11 cellular contexts compared by ENCODE assay signal in genomic region chr7:20113423-20114027, GRCh38.
DNase-seq lines count a peak whose midpoint lies in the region; ATAC-seq lines count a peak whose summit lies in the region.
"Had no signal": no experiment of that assay in that cellular context is flagged by ENCODE, and none has a peak within 500 bp of the region (broad histone marks: within the 10 kb centered on the region; RNA-seq: fewer than 3 reads in every experiment).

No MANE protein-coding gene starts in this region.

- no peaks in the 10 kb centered on the region for H3K79me2 ChIP-seq in ACC112 (ENCODE audit: control insufficient read depth, insufficient read depth, low read length, unreplicated experiment)

- ATAC-seq in GM19351 (IDR thresholded peaks at IDR 0.05; ENCODE audit: unreplicated experiment), result peak; percentile 87
- ATAC-seq in HG02981 (IDR thresholded peaks at IDR 0.05; ENCODE audit: unreplicated experiment), result peak; percentile 82
- ATAC-seq: Right ventricle myocardium inferior had no signal

- no peaks in the 10 kb centered on the region for H3K36me3 ChIP-seq in ACC112 (ENCODE audit: insufficient read depth, low read length)

- no peaks in the 10 kb centered on the region for H3K4me1 ChIP-seq in ACC112 (ENCODE audit: control insufficient read depth, insufficient read depth, low read length, unreplicated experiment)

- H3K4me3 ChIP-seq in ACC112 (ENCODE audit: low read depth, low read length), result no peak overlapping the region

- no peak overlapping the region for H3K27ac ChIP-seq in ACC112 (ENCODE audit: low read depth, low read length)

- H2AFZ ChIP-seq in ACC112 (ENCODE audit: low read length, unreplicated experiment), result peak overlapping the region; percentile 3

- H3K27me3 ChIP-seq in ACC112 (ENCODE audit: insufficient read depth, low read length), result no peaks in the 10 kb centered on the region

- DNase-seq in NOMO-1 treated with dmso at 0.1 percent for 144 hours (lab: John Stamatoyannopoulos, UW; ENCODE audit: unreplicated experiment) (peak; percentile 47), dedifferentiated amniotic fluid mesenchymal stem cell (ENCODE audit: extremely low spot score) (no peak), AG08395 (ENCODE audit: low spot score) (no peak), NCI-H2171 (lab: John Stamatoyannopoulos, UW) (no peak)
- no peak for DNase-seq in activated naive CD4-positive, alpha-beta T cell treated with anti-CD3 and anti-CD28 coated beads, Interleukin-2, amount 50 U/mL, for 16 hours
- DNase-seq: activated naive CD4-positive, alpha-beta T cell treated with anti-CD3 and anti-CD28 coated beads, Interleukin-2, amount 10 ng/mL, durations not matched to agents 7 days and 5 days; stimulated activated naive CD4-positive, alpha-beta T cell treated with Interleukin-2 at 50 U/mL for 16 hours had no signal
